34 cellular contexts compared by ENCODE assay signal in the genomic region with DNA sequence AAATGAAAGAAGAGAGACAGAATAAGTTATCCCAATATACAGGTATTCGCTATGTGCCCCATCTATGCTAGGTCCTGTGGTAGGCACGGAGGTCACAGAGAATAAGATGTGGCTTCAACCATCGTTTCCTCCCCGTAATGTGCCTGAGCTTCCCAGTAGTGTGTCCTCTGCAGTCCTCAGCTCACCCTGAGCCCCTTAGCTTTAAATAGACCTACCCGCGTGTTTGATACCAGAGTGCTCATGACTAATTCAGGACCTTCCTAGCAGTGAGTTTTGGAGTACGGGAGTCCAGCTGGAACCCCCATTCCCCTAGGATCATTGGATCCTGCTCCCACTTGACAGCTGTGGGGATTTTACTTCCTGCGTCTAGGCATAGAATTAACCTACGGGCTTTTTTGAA. TPM values are rescaled to one million over a fixed set of nuclear protein-coding genes. Genes with fewer than 3 reads are reported as not detected.
"Had no signal": no experiment of that assay in that cellular context is flagged by ENCODE, and none has a peak within 500 bp of the region (broad histone marks: within the 10 kb centered on the region; RNA-seq: fewer than 3 reads in every experiment).

No MANE protein-coding gene starts in this region.

- H3K4me1 Mint-ChIP-seq: activated B cell treated with CpG ODN at 0.5 μM for 24 hours; activated CD4-positive, alpha-beta memory T cell treated with anti-CD3 and anti-CD28 coated beads, Interleukin-2, amount 10 ng/mL, durations not matched to agents 7 days and 5 days; activated CD4-positive, alpha-beta T cell treated with anti-CD3 and anti-CD28 coated beads, Interleukin-2, amount 10 ng/mL, durations not matched to agents 7 days and 5 days; activated CD8-positive, alpha-beta memory T cell treated with anti-CD3 and anti-CD28 coated beads, Interleukin-2, amount 10 ng/mL, durations not matched to agents 7 days and 5 days; activated naive CD4-positive, alpha-beta T cell treated with anti-CD3 and anti-CD28 coated beads, Interleukin-2, amount 10 ng/mL, durations not matched to agents 7 days and 5 days; activated naive CD4-positive, alpha-beta T cell treated with anti-CD3 and anti-CD28 coated beads, Interleukin-2, amount 50 U/mL, for 24 hours; activated naive CD8-positive, alpha-beta T cell treated with anti-CD3 and anti-CD28 coated beads, Interleukin-2, amount 10 ng/mL, durations not matched to agents 7 days and 5 days; activated naive CD8-positive, alpha-beta T cell treated with anti-CD3 and anti-CD28 coated beads, Interleukin-2, amount 50 U/mL, for 24 hours; brain; central memory CD8-positive, alpha-beta T cell had no signal

- ATAC-seq: activated CD8-positive, alpha-beta memory T cell treated with anti-CD3 and anti-CD28 coated beads, Interleukin-2, amount 10 ng/mL, durations not matched to agents 7 days and 5 days; activated CD8-positive, alpha-beta T cell treated with anti-CD3 and anti-CD28 coated beads, Interleukin-2, amount 10 ng/mL, durations not matched to agents 7 days and 5 days; activated naive CD8-positive, alpha-beta T cell treated with anti-CD3 and anti-CD28 coated beads, Interleukin-2, amount 50 U/mL, for 24 hours had no signal

- H3K27me3 Mint-ChIP-seq: activated CD4-positive, alpha-beta memory T cell treated with anti-CD3 and anti-CD28 coated beads, Interleukin-2, amount 10 ng/mL, durations not matched to agents 7 days and 5 days; activated CD4-positive, alpha-beta T cell treated with anti-CD3 and anti-CD28 coated beads, Interleukin-2, amount 10 ng/mL, durations not matched to agents 7 days and 5 days; activated CD8-positive, alpha-beta memory T cell treated with anti-CD3 and anti-CD28 coated beads, Interleukin-2, amount 10 ng/mL, durations not matched to agents 7 days and 5 days; activated naive CD4-positive, alpha-beta T cell treated with anti-CD3 and anti-CD28 coated beads, Interleukin-2, amount 10 ng/mL, durations not matched to agents 7 days and 5 days; activated naive CD8-positive, alpha-beta T cell treated with anti-CD3 and anti-CD28 coated beads, Interleukin-2, amount 10 ng/mL, durations not matched to agents 7 days and 5 days; central memory CD8-positive, alpha-beta T cell had no signal

- DNase-seq: activated B cell treated with CpG ODN at 0.5 μM for 24 hours; activated CD4-positive, alpha-beta memory T cell treated with anti-CD3 and anti-CD28 coated beads, Interleukin-2, amount 10 ng/mL, durations not matched to agents 7 days and 5 days; activated CD4-positive, alpha-beta T cell treated with anti-CD3 and anti-CD28 coated beads for 48 hours; activated CD4-positive, alpha-beta T cell treated with anti-CD3 and anti-CD28 coated beads, Interleukin-2, amount 10 ng/mL, durations not matched to agents 7 days and 5 days; activated CD4-positive, alpha-beta T cell treated with anti-CD3 and anti-CD28 coated beads, Interleukin-2, amount 50 U/mL, for 48 hours; activated CD4-positive, CD25-positive, alpha-beta regulatory T cell treated with anti-CD3 and anti-CD28 coated beads, Interleukin-2, amount 50 U/mL, for 72 hours; activated CD8-positive, alpha-beta memory T cell treated with anti-CD3 and anti-CD28 coated beads for 24 hours; activated CD8-positive, alpha-beta memory T cell treated with anti-CD3 and anti-CD28 coated beads, Interleukin-2, amount 10 ng/mL, durations not matched to agents 7 days and 5 days; activated CD8-positive, alpha-beta memory T cell treated with anti-CD3 and anti-CD28 coated beads, Interleukin-2, amount 50 U/mL, for 48 hours; activated CD8-positive, alpha-beta T cell treated with anti-CD3 and anti-CD28 coated beads, Interleukin-2, amount 10 ng/mL, durations not matched to agents 7 days and 5 days; activated effector memory CD4-positive, alpha-beta T cell treated with Interleukin-2 at 50 U/mL for 16 hours; activated gamma-delta T cell; activated naive CD4-positive, alpha-beta T cell treated with anti-CD3 and anti-CD28 coated beads, Interleukin-2, amount 10 ng/mL, durations not matched to agents 7 days and 5 days; activated naive CD4-positive, alpha-beta T cell treated with Interleukin-2 at 50 U/mL for 16 hours; activated naive CD8-positive, alpha-beta T cell treated with anti-CD3 and anti-CD28 coated beads, Interleukin-2, amount 10 ng/mL, durations not matched to agents 7 days and 5 days; activated naive CD8-positive, alpha-beta T cell treated with anti-CD3 and anti-CD28 coated beads, Interleukin-2, amount 50 U/mL, for 24 hours; activated T-cell treated with anti-CD3 and anti-CD28 coated beads, Interleukin-2, amount 50 U/mL, for 24 hours; activated T-cell treated with anti-CD3 and anti-CD28 coated beads, Interleukin-2, amount 50 U/mL, for 48 hours; amygdala; anterior cingulate cortex; caudate nucleus; cerebellar nuclear complex; T-helper 1 cell; T-helper 2 cell; T-helper 9 cell had no signal

- H3K4me1 ChIP-seq: ascending aorta had no signal

- H3K27me3 ChIP-seq: ascending aorta, cardiac muscle cell had no signal

- H3K36me3 Mint-ChIP-seq: activated CD8-positive, alpha-beta memory T cell treated with anti-CD3 and anti-CD28 coated beads, Interleukin-2, amount 10 ng/mL, durations not matched to agents 7 days and 5 days; activated naive CD4-positive, alpha-beta T cell treated with anti-CD3 and anti-CD28 coated beads, Interleukin-2, amount 10 ng/mL, durations not matched to agents 7 days and 5 days; activated naive CD4-positive, alpha-beta T cell treated with anti-CD3 and anti-CD28 coated beads, Interleukin-2, amount 50 U/mL, for 24 hours; activated naive CD8-positive, alpha-beta T cell; activated naive CD8-positive, alpha-beta T cell treated with anti-CD3 and anti-CD28 coated beads, Interleukin-2, amount 10 ng/mL, durations not matched to agents 7 days and 5 days; brain had no signal

- H3K9me3 ChIP-seq: ascending aorta had no signal

- H3K4me3 ChIP-seq: ascending aorta, cardiac muscle cell had no signal

- H3K27ac ChIP-seq: ascending aorta, cardiac muscle cell had no signal

- H3K4me3 Mint-ChIP-seq: activated B cell treated with CpG ODN at 0.5 μM for 24 hours; activated CD4-positive, alpha-beta memory T cell treated with anti-CD3 and anti-CD28 coated beads, Interleukin-2, amount 10 ng/mL, durations not matched to agents 7 days and 5 days; activated CD4-positive, alpha-beta T cell treated with anti-CD3 and anti-CD28 coated beads, Interleukin-2, amount 10 ng/mL, durations not matched to agents 7 days and 5 days; activated CD8-positive, alpha-beta memory T cell treated with anti-CD3 and anti-CD28 coated beads, Interleukin-2, amount 10 ng/mL, durations not matched to agents 7 days and 5 days; activated CD8-positive, alpha-beta T cell treated with anti-CD3 and anti-CD28 coated beads, Interleukin-2, amount 10 ng/mL, durations not matched to agents 7 days and 5 days; activated naive CD4-positive, alpha-beta T cell treated with anti-CD3 and anti-CD28 coated beads, Interleukin-2, amount 10 ng/mL, durations not matched to agents 7 days and 5 days; activated naive CD4-positive, alpha-beta T cell treated with anti-CD3 and anti-CD28 coated beads, Interleukin-2, amount 50 U/mL, for 24 hours; activated naive CD8-positive, alpha-beta T cell; activated naive CD8-positive, alpha-beta T cell treated with anti-CD3 and anti-CD28 coated beads, Interleukin-2, amount 10 ng/mL, durations not matched to agents 7 days and 5 days; activated naive CD8-positive, alpha-beta T cell treated with anti-CD3 and anti-CD28 coated beads, Interleukin-2, amount 50 U/mL, for 24 hours; activated T-cell treated with anti-CD3 and anti-CD28 coated beads, Interleukin-2, amount 50 U/mL, for 24 hours; brain; central memory CD8-positive, alpha-beta T cell; T-helper 1 cell treated with Interleukin-12 subunit alpha and Interleukin-12 subunit beta and Interleukin-4 antibody, amounts not matched to agents 30 μg/mL and 1 μg/mL, for 36 hours; T-helper 2 cell treated with Interferon-gamma antibody and Interleukin-4, amounts not matched to agents 5 μg/mL and 100 μg/mL, for 36 hours had no signal

- H3K9me3 Mint-ChIP-seq: activated B cell treated with CpG ODN at 0.5 μM for 24 hours; activated CD4-positive, alpha-beta T cell treated with anti-CD3 and anti-CD28 coated beads, Interleukin-2, amount 10 ng/mL, durations not matched to agents 7 days and 5 days; activated naive CD4-positive, alpha-beta T cell treated with anti-CD3 and anti-CD28 coated beads, Interleukin-2, amount 50 U/mL, for 24 hours; activated naive CD8-positive, alpha-beta T cell treated with anti-CD3 and anti-CD28 coated beads, Interleukin-2, amount 10 ng/mL, durations not matched to agents 7 days and 5 days; activated naive CD8-positive, alpha-beta T cell treated with anti-CD3 and anti-CD28 coated beads, Interleukin-2, amount 50 U/mL, for 24 hours; activated T-helper 2 cell treated with anti-CD3 and anti-CD28 coated beads, Interferon-gamma antibody, Interleukin-2, Interleukin-4, amounts not matched to agents 10 μg/mL and 5 μg/mL and 100 μg/mL, durations not matched to agents 14 hours and 24 hours and 36 hours; brain; central memory CD8-positive, alpha-beta T cell; T-helper 1 cell treated with Interleukin-12 subunit alpha and Interleukin-12 subunit beta and Interleukin-4 antibody, amounts not matched to agents 30 μg/mL and 1 μg/mL, for 36 hours; T-helper 2 cell treated with Interferon-gamma antibody and Interleukin-4, amounts not matched to agents 5 μg/mL and 100 μg/mL, for 36 hours had no signal

- H3K27ac Mint-ChIP-seq: activated B cell treated with CpG ODN at 0.5 μM for 24 hours; activated CD4-positive, alpha-beta memory T cell treated with anti-CD3 and anti-CD28 coated beads, Interleukin-2, amount 10 ng/mL, durations not matched to agents 7 days and 5 days; activated CD4-positive, alpha-beta T cell treated with anti-CD3 and anti-CD28 coated beads, Interleukin-2, amount 10 ng/mL, durations not matched to agents 7 days and 5 days; activated CD8-positive, alpha-beta memory T cell treated with anti-CD3 and anti-CD28 coated beads, Interleukin-2, amount 10 ng/mL, durations not matched to agents 7 days and 5 days; activated CD8-positive, alpha-beta T cell treated with anti-CD3 and anti-CD28 coated beads, Interleukin-2, amount 10 ng/mL, durations not matched to agents 7 days and 5 days; activated naive CD4-positive, alpha-beta T cell treated with anti-CD3 and anti-CD28 coated beads, Interleukin-2, amount 10 ng/mL, durations not matched to agents 7 days and 5 days; activated naive CD4-positive, alpha-beta T cell treated with anti-CD3 and anti-CD28 coated beads, Interleukin-2, amount 50 U/mL, for 24 hours; activated naive CD8-positive, alpha-beta T cell; activated naive CD8-positive, alpha-beta T cell treated with anti-CD3 and anti-CD28 coated beads, Interleukin-2, amount 10 ng/mL, durations not matched to agents 7 days and 5 days; activated naive CD8-positive, alpha-beta T cell treated with anti-CD3 and anti-CD28 coated beads, Interleukin-2, amount 50 U/mL, for 24 hours; activated T-cell treated with anti-CD3 and anti-CD28 coated beads, Interleukin-2, amount 50 U/mL, for 24 hours; activated T-helper 2 cell treated with anti-CD3 and anti-CD28 coated beads, Interferon-gamma antibody, Interleukin-2, Interleukin-4, amounts not matched to agents 10 μg/mL and 5 μg/mL and 100 μg/mL, durations not matched to agents 14 hours and 24 hours and 36 hours; T-helper 1 cell treated with Interleukin-12 subunit alpha and Interleukin-12 subunit beta and Interleukin-4 antibody, amounts not matched to agents 30 μg/mL and 1 μg/mL, for 36 hours; T-helper 2 cell treated with Interferon-gamma antibody and Interleukin-4, amounts not matched to agents 5 μg/mL and 100 μg/mL, for 36 hours had no signal

RNA-seq across cellular contexts. Expression of gene SYN3, which starts 37.5 kb away (rescaled TPM):
- total RNA-seq: activated CD4-positive, alpha-beta memory T cell treated with anti-CD3 and anti-CD28 coated beads, Interleukin-2, amount 10 ng/mL, durations not matched to agents 7 days and 5 days; activated CD4-positive, alpha-beta T cell treated with anti-CD3 and anti-CD28 coated beads, Interleukin-2, amount 10 ng/mL, durations not matched to agents 7 days and 5 days; activated CD8-positive, alpha-beta memory T cell treated with anti-CD3 and anti-CD28 coated beads, Interleukin-2, amount 10 ng/mL, durations not matched to agents 7 days and 5 days; activated CD8-positive, alpha-beta T cell treated with anti-CD3 and anti-CD28 coated beads, Interleukin-2, amount 10 ng/mL, durations not matched to agents 7 days and 5 days; activated naive CD8-positive, alpha-beta T cell treated with anti-CD3 and anti-CD28 coated beads, Interleukin-2, amount 10 ng/mL, durations not matched to agents 7 days and 5 days; activated T-helper 2 cell treated with anti-CD3 and anti-CD28 coated beads, Interferon-gamma antibody, Interleukin-2, Interleukin-4, amounts not matched to agents 10 μg/mL and 5 μg/mL and 100 μg/mL, durations not matched to agents 14 hours and 24 hours and 36 hours; ascending aorta had no signal
